1 cellular context compared by ENCODE assay signal in the genomic region with DNA sequence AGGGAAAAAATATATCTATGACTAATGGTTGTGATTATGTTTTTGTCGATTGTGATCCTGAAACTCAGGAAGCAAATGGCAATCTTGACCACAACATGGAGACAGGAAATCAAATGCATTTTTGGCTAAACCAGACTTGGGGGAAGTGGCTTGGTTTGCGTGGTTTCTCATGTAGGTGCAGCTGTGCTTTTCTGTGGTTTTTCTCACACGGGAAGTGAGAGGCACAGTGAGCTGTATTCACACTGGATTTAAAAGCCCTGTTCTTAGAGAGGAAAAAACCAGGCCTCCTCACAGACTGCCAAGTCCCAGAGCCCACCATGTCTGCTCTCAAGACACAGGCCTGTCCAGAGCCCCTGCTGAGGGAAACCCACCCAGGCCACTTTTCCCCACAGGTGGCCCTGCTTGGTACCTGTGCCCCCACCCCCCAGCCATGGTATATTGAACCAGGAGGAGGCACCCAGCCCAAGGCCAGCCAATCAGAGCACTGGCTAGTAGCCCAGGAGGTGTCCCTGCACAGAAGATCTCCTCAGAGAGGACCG.
TF ChIP-seq lines count a peak whose summit lies in the region.

No MANE protein-coding gene starts in this region.

TF ChIP-seq in HepG2, 621 proteins besides CTCF, POLR2A, EP300 and RAD21:
- TF ChIP-seq SP4 (CRISPR knock-in tag; IDR thresholded peaks at IDR 0.05) = no peak
- TF ChIP-seq, protein P1, sequence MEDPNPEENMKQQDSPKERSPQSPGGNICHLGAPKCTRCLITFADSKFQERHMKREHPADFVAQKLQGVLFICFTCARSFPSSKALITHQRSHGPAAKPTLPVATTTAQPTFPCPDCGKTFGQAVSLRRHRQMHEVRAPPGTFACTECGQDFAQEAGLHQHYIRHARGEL (CRISPR knock-in tag; IDR thresholded peaks at IDR 0.05) = no peak
- TF ChIP-seq KDM3A (CRISPR knock-in tag; IDR thresholded peaks at IDR 0.05; ENCODE audit: low read depth) = no peak
- TF ChIP-seq GTF3A (CRISPR knock-in tag; conservative IDR thresholded peaks at IDR 0.05) = no peak
- no peak for TF ChIP-seq JUNB (CRISPR knock-in tag; IDR thresholded peaks at IDR 0.05; ENCODE audit: borderline replicate concordance)
- TF ChIP-seq, protein P2, sequence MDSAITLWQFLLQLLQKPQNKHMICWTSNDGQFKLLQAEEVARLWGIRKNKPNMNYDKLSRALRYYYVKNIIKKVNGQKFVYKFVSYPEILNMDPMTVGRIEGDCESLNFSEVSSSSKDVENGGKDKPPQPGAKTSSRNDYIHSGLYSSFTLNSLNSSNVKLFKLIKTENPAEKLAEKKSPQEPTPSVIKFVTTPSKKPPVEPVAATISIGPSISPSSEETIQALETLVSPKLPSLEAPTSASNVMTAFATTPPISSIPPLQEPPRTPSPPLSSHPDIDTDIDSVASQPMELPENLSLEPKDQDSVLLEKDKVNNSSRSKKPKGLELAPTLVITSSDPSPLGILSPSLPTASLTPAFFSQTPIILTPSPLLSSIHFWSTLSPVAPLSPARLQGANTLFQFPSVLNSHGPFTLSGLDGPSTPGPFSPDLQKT (CRISPR knock-in tag; IDR thresholded peaks at IDR 0.05; ENCODE audit: borderline replicate concordance) = no peak
- TF ChIP-seq, protein P3, sequence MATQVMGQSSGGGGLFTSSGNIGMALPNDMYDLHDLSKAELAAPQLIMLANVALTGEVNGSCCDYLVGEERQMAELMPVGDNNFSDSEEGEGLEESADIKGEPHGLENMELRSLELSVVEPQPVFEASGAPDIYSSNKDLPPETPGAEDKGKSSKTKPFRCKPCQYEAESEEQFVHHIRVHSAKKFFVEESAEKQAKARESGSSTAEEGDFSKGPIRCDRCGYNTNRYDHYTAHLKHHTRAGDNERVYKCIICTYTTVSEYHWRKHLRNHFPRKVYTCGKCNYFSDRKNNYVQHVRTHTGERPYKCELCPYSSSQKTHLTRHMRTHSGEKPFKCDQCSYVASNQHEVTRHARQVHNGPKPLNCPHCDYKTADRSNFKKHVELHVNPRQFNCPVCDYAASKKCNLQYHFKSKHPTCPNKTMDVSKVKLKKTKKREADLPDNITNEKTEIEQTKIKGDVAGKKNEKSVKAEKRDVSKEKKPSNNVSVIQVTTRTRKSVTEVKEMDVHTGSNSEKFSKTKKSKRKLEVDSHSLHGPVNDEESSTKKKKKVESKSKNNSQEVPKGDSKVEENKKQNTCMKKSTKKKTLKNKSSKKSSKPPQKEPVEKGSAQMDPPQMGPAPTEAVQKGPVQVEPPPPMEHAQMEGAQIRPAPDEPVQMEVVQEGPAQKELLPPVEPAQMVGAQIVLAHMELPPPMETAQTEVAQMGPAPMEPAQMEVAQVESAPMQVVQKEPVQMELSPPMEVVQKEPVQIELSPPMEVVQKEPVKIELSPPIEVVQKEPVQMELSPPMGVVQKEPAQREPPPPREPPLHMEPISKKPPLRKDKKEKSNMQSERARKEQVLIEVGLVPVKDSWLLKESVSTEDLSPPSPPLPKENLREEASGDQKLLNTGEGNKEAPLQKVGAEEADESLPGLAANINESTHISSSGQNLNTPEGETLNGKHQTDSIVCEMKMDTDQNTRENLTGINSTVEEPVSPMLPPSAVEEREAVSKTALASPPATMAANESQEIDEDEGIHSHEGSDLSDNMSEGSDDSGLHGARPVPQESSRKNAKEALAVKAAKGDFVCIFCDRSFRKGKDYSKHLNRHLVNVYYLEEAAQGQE (IDR thresholded peaks at IDR 0.05; ENCODE audit: borderline replicate concordance in 1 of 2, low read depth in 1 of 2, low read length in 2 of 2) = no peak
- TF ChIP-seq, protein P4, sequence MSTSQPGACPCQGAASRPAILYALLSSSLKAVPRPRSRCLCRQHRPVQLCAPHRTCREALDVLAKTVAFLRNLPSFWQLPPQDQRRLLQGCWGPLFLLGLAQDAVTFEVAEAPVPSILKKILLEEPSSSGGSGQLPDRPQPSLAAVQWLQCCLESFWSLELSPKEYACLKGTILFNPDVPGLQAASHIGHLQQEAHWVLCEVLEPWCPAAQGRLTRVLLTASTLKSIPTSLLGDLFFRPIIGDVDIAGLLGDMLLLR (CRISPR knock-in tag; IDR thresholded peaks at IDR 0.05) = no peak
- no peak for TF ChIP-seq ZNF839 (CRISPR knock-in tag; IDR thresholded peaks at IDR 0.05; ENCODE audit: borderline replicate concordance)
- TF ChIP-seq, protein P5, sequence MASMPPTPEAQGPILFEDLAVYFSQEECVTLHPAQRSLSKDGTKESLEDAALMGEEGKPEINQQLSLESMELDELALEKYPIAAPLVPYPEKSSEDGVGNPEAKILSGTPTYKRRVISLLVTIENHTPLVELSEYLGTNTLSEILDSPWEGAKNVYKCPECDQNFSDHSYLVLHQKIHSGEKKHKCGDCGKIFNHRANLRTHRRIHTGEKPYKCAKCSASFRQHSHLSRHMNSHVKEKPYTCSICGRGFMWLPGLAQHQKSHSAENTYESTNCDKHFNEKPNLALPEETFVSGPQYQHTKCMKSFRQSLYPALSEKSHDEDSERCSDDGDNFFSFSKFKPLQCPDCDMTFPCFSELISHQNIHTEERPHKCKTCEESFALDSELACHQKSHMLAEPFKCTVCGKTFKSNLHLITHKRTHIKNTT (CRISPR knock-in tag; IDR thresholded peaks at IDR 0.05) = no peak
- TF ChIP-seq ZNF850 (CRISPR knock-in tag; conservative IDR thresholded peaks at IDR 0.05) = no peak
- TF ChIP-seq NFIC (IDR thresholded peaks at IDR 0.05; ENCODE audit: low read length) = no peak
- TF ChIP-seq, protein P6, sequence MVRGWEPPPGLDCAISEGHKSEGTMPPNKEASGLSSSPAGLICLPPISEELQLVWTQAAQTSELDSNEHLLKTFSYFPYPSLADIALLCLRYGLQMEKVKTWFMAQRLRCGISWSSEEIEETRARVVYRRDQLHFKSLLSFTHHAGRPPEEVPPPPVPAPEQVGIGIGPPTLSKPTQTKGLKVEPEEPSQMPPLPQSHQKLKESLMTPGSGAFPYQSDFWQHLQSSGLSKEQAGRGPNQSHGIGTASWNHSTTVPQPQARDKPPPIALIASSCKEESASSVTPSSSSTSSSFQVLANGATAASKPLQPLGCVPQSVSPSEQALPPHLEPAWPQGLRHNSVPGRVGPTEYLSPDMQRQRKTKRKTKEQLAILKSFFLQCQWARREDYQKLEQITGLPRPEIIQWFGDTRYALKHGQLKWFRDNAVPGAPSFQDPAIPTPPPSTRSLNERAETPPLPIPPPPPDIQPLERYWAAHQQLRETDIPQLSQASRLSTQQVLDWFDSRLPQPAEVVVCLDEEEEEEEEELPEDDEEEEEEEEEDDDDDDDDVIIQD (CRISPR knock-in tag; IDR thresholded peaks at IDR 0.05; ENCODE audit: low read depth) = no peak
- TF ChIP-seq, protein P7, sequence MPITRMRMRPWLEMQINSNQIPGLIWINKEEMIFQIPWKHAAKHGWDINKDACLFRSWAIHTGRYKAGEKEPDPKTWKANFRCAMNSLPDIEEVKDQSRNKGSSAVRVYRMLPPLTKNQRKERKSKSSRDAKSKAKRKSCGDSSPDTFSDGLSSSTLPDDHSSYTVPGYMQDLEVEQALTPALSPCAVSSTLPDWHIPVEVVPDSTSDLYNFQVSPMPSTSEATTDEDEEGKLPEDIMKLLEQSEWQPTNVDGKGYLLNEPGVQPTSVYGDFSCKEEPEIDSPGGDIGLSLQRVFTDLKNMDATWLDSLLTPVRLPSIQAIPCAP (CRISPR knock-in tag; IDR thresholded peaks at IDR 0.05; ENCODE audit: low read depth) = no peak
- TF ChIP-seq RFX5 (IDR thresholded peaks at IDR 0.05; ENCODE audit: low read depth, low read length) = no peak
- TF ChIP-seq ZNF792 (CRISPR knock-in tag; IDR thresholded peaks at IDR 0.05) = no peak
- no peak for TF ChIP-seq ZNF101 (CRISPR knock-in tag; IDR thresholded peaks at IDR 0.05; ENCODE audit: borderline replicate concordance, low read depth)
- TF ChIP-seq, protein P8, sequence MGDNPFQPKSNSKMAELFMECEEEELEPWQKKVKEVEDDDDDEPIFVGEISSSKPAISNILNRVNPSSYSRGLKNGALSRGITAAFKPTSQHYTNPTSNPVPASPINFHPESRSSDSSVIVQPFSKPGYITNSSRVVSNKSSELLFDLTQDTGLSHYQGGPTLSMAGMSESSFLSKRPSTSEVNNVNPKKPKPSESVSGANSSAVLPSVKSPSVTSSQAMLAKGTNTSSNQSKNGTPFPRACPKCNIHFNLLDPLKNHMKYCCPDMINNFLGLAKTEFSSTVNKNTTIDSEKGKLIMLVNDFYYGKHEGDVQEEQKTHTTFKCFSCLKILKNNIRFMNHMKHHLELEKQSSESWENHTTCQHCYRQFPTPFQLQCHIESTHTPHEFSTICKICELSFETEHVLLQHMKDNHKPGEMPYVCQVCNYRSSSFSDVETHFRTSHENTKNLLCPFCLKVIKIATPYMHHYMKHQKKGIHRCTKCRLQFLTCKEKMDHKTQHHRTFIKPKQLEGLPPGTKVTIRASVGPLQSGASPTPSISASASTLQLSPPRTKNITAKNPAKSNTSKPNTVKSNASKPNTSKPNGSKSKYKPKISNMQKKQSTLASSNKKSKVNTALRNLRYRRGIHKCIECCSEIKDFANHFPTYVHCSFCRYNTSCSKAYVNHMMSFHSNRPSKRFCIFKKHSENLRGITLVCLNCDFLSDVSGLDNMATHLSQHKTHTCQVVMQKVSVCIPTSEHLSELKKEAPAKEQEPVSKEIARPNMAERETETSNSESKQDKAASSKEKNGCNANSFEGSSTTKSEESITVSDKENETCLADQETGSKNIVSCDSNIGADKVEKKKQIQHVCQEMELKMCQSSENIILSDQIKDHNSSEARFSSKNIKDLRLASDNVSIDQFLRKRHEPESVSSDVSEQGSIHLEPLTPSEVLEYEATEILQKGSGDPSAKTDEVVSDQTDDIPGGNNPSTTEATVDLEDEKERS (CRISPR knock-in tag; IDR thresholded peaks at IDR 0.05) = no peak
- TF ChIP-seq TOE1 (CRISPR knock-in tag; IDR thresholded peaks at IDR 0.05) = no peak
TF ChIP-seq in HepG2: peak in this region for 0.
